In the genomic region with DNA sequence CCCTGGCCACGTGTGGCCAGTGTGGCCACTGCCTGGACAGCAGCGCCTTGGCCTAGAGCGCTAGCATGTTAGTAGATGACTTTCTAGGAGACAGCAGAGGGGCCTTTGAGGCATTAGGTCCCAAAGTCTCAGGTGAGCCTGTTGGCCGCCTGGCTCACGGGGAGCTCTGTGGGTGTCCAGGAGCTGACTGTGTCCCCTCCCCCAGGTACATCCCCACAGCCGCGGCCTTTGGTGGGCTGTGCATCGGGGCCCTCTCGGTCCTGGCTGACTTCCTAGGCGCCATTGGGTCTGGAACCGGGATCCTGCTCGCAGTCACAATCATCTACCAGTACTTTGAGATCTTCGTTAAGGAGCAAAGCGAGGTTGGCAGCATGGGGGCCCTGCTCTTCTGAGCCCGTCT, we compare ENCODE assay signal across 14 cellular contexts. TPM values are rescaled to one million over a fixed set of nuclear protein-coding genes. Genes with fewer than 3 reads are reported as not detected.
DNase-seq lines count a peak whose midpoint lies in the region; ATAC-seq, FAIRE-seq and TF ChIP-seq lines count a peak whose summit lies in the region.
"Had no signal": no experiment of that assay in that cellular context is flagged by ENCODE, and none has a peak within 500 bp of the region (broad histone marks: within the 10 kb centered on the region; RNA-seq: fewer than 3 reads in every experiment).

No MANE protein-coding gene starts in this region.

- H3K27me3 ChIP-seq in spleen (replicated peaks in 1 of 7) (no peaks in the 10 kb centered on the region), gastrocnemius medialis (no peaks in the 10 kb centered on the region)

- H3K4me1 ChIP-seq in spleen (peaks cover 0 to 25% (median 5%) of the 10 kb centered on the region in 6 donors), gastrocnemius medialis (peaks cover 0 to 16% of the 10 kb centered on the region in 2 donors)

- peak overlapping the region; percentile 49 for H3K27ac Mint-ChIP-seq in chondrocyte (ENCODE audit: unreplicated experiment)

- ATAC-seq in gastrocnemius medialis = no peak
- ATAC-seq: CD8-positive, alpha-beta T cell had no signal

- 90 to 97% (median 94%) methylated on average over 15 of the region's 15 CpGs for WGBS in spleen, 5 donors

- no peak overlapping the region for H3K4me3 Mint-ChIP-seq in chondrocyte (ENCODE audit: unreplicated experiment)
- H3K4me3 Mint-ChIP-seq: CD14-positive monocyte; CD8-positive, alpha-beta T cell had no signal

- H3K27me3 Mint-ChIP-seq in chondrocyte (ENCODE audit: low read depth) = no peaks in the 10 kb centered on the region

- intact Hi-C loops in spleen (cut with DNase I; ENCODE audit: low total_unique reads) = no loop called here
- intact Hi-C loops in gastrocnemius medialis (cut with DNase I; ENCODE audit: low total_unique reads) = no loop called here

- H3K9me3 ChIP-seq in spleen (no peaks in the 10 kb centered on the region), gastrocnemius medialis (no peaks in the 10 kb centered on the region)

- DNase-seq in D341Med (ENCODE audit: low spot score) (peak; percentile 22), GM12892 (ENCODE audit: insufficient read length) (no peak), chondrocyte (ENCODE audit: low spot score) (no peak), spleen (peak; percentile 49), A172 (ENCODE audit: low spot score) (no peak), gastrocnemius medialis (no peak)
- DNase-seq: CD8-positive, alpha-beta T cell; COR-L47; DND-41; GDM1; GM23248; H7; IMR-90 had no signal

- TF ChIP-seq POLR2A in GM12892 (IDR thresholded peaks at IDR 0.05; ENCODE audit: low read depth, low read length) (0 out of 2 replicates have a peak, but pooled peaks have one; percentile 43), spleen (IDR thresholded peaks at IDR 0.05) (no peak), gastrocnemius medialis (IDR thresholded peaks at IDR 0.05) (no peak)

- H3K36me3 ChIP-seq in spleen = peaks cover 2 to 95% (median 88%) of the 10 kb centered on the region in 6 donors
- peaks cover 13 to 87% of the 10 kb centered on the region in 2 donors for H3K36me3 ChIP-seq in gastrocnemius medialis

- in situ Hi-C loops in gastrocnemius medialis (cut with MboI; ENCODE audit: low sequenced_read_pairs in 4 of 4) = no loop called here

- no peaks in the 10 kb centered on the region for H3K9me3 Mint-ChIP-seq in chondrocyte (ENCODE audit: low read depth)
- H3K9me3 Mint-ChIP-seq: CD14-positive monocyte; CD8-positive, alpha-beta T cell had no signal

- TF ChIP-seq CTCF in chondrocyte (IDR thresholded peaks at IDR 0.05) (no peak), spleen (IDR thresholded peaks at IDR 0.05 in 8 of 11, conservative IDR thresholded peaks at IDR 0.05 in 3 of 11) (no peak), gastrocnemius medialis (IDR thresholded peaks at IDR 0.05 in 4 of 5, conservative IDR thresholded peaks at IDR 0.05 in 1 of 5) (no peak)

- peaks cover 11% of the 10 kb centered on the region for H3K4me1 Mint-ChIP-seq in chondrocyte (ENCODE audit: low read depth)

- H3K4me3 ChIP-seq in spleen (no peak overlapping the region), gastrocnemius medialis (no peak overlapping the region)
- H3K4me3 ChIP-seq: GM23248 had no signal

- H3K27ac ChIP-seq in spleen (no peak overlapping the region), gastrocnemius medialis (no peak overlapping the region)
- H3K27ac ChIP-seq: GM23248 had no signal

- FAIRE-seq in GM12892 (lab: Jason Lieb, UNC) = no peak

- H3K36me3 Mint-ChIP-seq in chondrocyte (ENCODE audit: low read depth) = peaks cover 49% of the 10 kb centered on the region

RNA-seq across cellular contexts. Expression of a gene that starts 17.0 kb away (rescaled TPM):
- polyA plus RNA-seq in GM12892 (2012; ENCODE audit: missing spikeins) = 53.7 TPM
- total RNA-seq in chondrocyte (353 to 419 TPM (median 388 TPM) in 3 replicates), spleen (100 to 1,000 TPM; 104 to 136 (median 122) TPM), gastrocnemius medialis (100 to 1,000 TPM in 2 of 4 donors, 10 to 100 TPM in 2; 81.6 to 135 (median 106) TPM)
- polyA plus RNA-seq in spleen = 10 to 100 TPM; 49.0 to 66.0 (median 51.2) TPM
- 296 and 324 TPM in 2 replicates for total RNA-seq in A172 (2014; rRNA removed; shearing (Covaris generic))

RNA-seq across cellular contexts. Expression of a gene that starts 54.3 kb away (rescaled TPM):
- polyA plus RNA-seq in GM12892 (2012; ENCODE audit: missing spikeins) = 69.8 TPM
- total RNA-seq in chondrocyte (18.8 to 32.1 TPM (median 19.5 TPM) in 3 replicates), spleen (10 to 100 TPM; 25.2 to 32.6 (median 29.2) TPM), gastrocnemius medialis (10 to 100 TPM; 12.1 to 26.3 (median 21.4) TPM)
- polyA plus RNA-seq in spleen = 10 to 100 TPM; 21.6 to 36.4 (median 33.3) TPM
- total RNA-seq in A172 (2014; rRNA removed; shearing (Covaris generic)) = 169 and 205 TPM in 2 replicates

Comparison
In these comparisons a context has a peak if more than half of its experiments do, and no peak if none do; other contexts are left out.
1. DNase-seq: peak in D341Med (single experiment) and spleen (single experiment); none in GM12892 (single experiment), chondrocyte (single experiment), A172 (single experiment) and gastrocnemius medialis (0 of 2).